Comparison of ENCODE assay signal across 11 cellular contexts in genomic region chr11:76293189-76293631, GRCh38.
DNase-seq lines count a peak whose midpoint lies in the region; ATAC-seq and TF ChIP-seq lines count a peak whose summit lies in the region.
"Had no signal": no experiment of that assay in that cellular context is flagged by ENCODE, and none has a peak within 500 bp of the region (broad histone marks: within the 10 kb centered on the region; RNA-seq: fewer than 3 reads in every experiment).

No MANE protein-coding gene starts in this region.

- peaks cover 18% of the 10 kb centered on the region for H3K4me1 Mint-ChIP-seq in memory B cell

- H3K9me3 ChIP-seq in prostate gland: no peaks in the 10 kb centered on the region

- no peaks in the 10 kb centered on the region for H3K36me3 Mint-ChIP-seq in memory B cell

- no peak overlapping the region for H3K4me3 ChIP-seq in prostate gland

- DNase-seq in memory B cell (ENCODE audit: low spot score in 2 of 2) (no peak), DMS 273 (lab: John Stamatoyannopoulos, UW; ENCODE audit: unreplicated experiment) (no peak), prostate gland (ENCODE audit: low spot score) (no peak), DMS53 treated with DMSO at 0.1 percent for 48 hours (lab: John Stamatoyannopoulos, UW; ENCODE audit: unreplicated experiment) (no peak)
- DNase-seq: head of caudate nucleus, NCI-H345, T1000 had no signal

- H3K4me1 ChIP-seq in prostate gland (replicated peaks): no peaks in the 10 kb centered on the region

- H3K9me3 Mint-ChIP-seq in memory B cell: no peaks in the 10 kb centered on the region

- WGBS in prostate gland: 81% methylated on average over 11 of the region's 11 CpGs

- ATAC-seq in GM18498 (IDR thresholded peaks at IDR 0.05; ENCODE audit: unreplicated experiment): peak; percentile 62
- peak; percentile 63 for ATAC-seq in GM19455 (IDR thresholded peaks at IDR 0.05; ENCODE audit: unreplicated experiment)
- peak; percentile 77 for ATAC-seq in HG03135 (IDR thresholded peaks at IDR 0.05; ENCODE audit: unreplicated experiment)
- ATAC-seq in memory B cell (ENCODE audit: low read depth): peak; percentile 57
- no peak for ATAC-seq in HG03469 (IDR thresholded peaks at IDR 0.05; ENCODE audit: unreplicated experiment)

- H3K27ac Mint-ChIP-seq in memory B cell: peak overlapping the region; percentile 29

- no peaks in the 10 kb centered on the region for H3K27me3 ChIP-seq in prostate gland (replicated peaks; ENCODE audit: insufficient read depth)

- intact Hi-C loops in prostate gland (cut with DNase I): no loop called here

- no peak overlapping the region for H3K27ac ChIP-seq in prostate gland

- peak overlapping the region; percentile 66 for H3K4me3 Mint-ChIP-seq in memory B cell

- peaks cover 5% of the 10 kb centered on the region for H3K27me3 Mint-ChIP-seq in memory B cell

- no peak for TF ChIP-seq CTCF in prostate gland (IDR thresholded peaks at IDR 0.05)

- H3K36me3 ChIP-seq in prostate gland: no peaks in the 10 kb centered on the region

- no peak for TF ChIP-seq POLR2A in prostate gland (IDR thresholded peaks at IDR 0.05)
